1 cellular context compared by ENCODE assay signal in the genomic region with DNA sequence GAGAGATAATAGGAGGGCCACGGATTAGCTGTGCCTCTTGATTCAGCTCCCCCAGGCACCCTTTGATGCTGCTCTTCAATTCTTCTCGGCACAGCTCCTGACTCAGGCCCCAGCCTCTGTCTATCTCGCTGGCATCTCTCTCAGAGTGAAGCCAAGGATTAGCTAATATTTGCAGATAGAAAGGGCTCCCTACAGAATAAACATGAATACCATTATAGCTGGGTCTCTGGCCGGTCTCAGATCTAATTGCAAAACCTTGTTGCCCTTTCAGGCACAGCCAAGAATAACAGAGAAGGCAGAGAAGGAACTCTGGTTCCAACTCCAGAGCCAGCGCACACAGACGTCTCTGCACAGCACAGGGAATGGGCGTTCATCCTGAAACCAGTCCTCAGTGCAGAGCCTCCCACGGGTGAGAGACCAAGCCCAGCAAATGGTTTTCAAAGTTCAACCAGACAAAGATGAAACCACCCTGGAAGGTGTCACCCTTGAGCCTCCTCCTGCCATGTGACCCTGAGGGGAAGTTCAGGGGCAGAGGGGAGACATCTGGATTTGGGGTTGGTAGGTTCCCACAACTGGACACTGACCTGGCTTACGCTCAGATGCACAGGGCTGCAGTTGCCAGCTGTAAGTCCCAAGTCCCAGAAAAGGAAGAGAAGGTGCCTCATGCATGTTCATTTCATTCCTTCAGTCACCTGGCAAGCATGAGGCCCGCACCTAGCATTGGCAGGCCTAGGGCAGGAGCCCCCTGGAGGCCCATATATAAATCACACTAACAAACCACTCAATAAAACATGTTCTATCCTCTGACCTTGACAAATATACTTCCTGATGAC.
A peak's percentile ranks its signal among the peaks of the same experiment; 100 is the strongest.
TF ChIP-seq lines count a peak whose summit lies in the region.

No MANE protein-coding gene starts in this region.

TF ChIP-seq in HepG2, 621 proteins besides CTCF, POLR2A, EP300 and RAD21 (continued from another document):
- TF ChIP-seq TRAFD1 (CRISPR knock-in tag; IDR thresholded peaks at IDR 0.05; ENCODE audit: borderline replicate concordance) (no peak), ZNF562 (CRISPR knock-in tag; IDR thresholded peaks at IDR 0.05; ENCODE audit: borderline replicate concordance) (no peak), ATF7 (IDR thresholded peaks at IDR 0.05) (no peak), ATF7 (CRISPR knock-in tag; IDR thresholded peaks at IDR 0.05) (no peak), PATZ1 (CRISPR knock-in tag; IDR thresholded peaks at IDR 0.05) (peak; percentile 27; the same call in 1 of the 2 replicates), ZNF235 (CRISPR knock-in tag; IDR thresholded peaks at IDR 0.05; ENCODE audit: borderline replicate concordance) (no peak), ZNF589 (CRISPR knock-in tag; conservative IDR thresholded peaks at IDR 0.05) (no peak), HOXA3 (CRISPR knock-in tag; IDR thresholded peaks at IDR 0.05) (no peak), FOXA3 (CRISPR knock-in tag; IDR thresholded peaks at IDR 0.05) (no peak), CEBPG (CRISPR knock-in tag; IDR thresholded peaks at IDR 0.05) (peak; percentile 29; the same call in 1 of the 2 replicates), PLSCR1 (CRISPR knock-in tag; IDR thresholded peaks at IDR 0.05; ENCODE audit: borderline replicate concordance) (no peak), ZNF143 (CRISPR knock-in tag; IDR thresholded peaks at IDR 0.05) (no peak), SCMH1 (CRISPR knock-in tag; IDR thresholded peaks at IDR 0.05; ENCODE audit: borderline replicate concordance) (no peak), THYN1 (CRISPR knock-in tag; IDR thresholded peaks at IDR 0.05; ENCODE audit: borderline replicate concordance, low read depth) (no peak), NCOA2 (CRISPR knock-in tag; IDR thresholded peaks at IDR 0.05) (peak; percentile 31; the same call in 1 of the 2 replicates), XRCC5 (optimal IDR thresholded peaks at IDR 0.05; ENCODE audit: low read length) (peak; percentile 27), ZSCAN9 (CRISPR knock-in tag; IDR thresholded peaks at IDR 0.05; ENCODE audit: borderline replicate concordance) (no peak), NPAS2 (CRISPR knock-in tag; IDR thresholded peaks at IDR 0.05; ENCODE audit: borderline replicate concordance) (no peak)
- TF ChIP-seq, protein P1, sequence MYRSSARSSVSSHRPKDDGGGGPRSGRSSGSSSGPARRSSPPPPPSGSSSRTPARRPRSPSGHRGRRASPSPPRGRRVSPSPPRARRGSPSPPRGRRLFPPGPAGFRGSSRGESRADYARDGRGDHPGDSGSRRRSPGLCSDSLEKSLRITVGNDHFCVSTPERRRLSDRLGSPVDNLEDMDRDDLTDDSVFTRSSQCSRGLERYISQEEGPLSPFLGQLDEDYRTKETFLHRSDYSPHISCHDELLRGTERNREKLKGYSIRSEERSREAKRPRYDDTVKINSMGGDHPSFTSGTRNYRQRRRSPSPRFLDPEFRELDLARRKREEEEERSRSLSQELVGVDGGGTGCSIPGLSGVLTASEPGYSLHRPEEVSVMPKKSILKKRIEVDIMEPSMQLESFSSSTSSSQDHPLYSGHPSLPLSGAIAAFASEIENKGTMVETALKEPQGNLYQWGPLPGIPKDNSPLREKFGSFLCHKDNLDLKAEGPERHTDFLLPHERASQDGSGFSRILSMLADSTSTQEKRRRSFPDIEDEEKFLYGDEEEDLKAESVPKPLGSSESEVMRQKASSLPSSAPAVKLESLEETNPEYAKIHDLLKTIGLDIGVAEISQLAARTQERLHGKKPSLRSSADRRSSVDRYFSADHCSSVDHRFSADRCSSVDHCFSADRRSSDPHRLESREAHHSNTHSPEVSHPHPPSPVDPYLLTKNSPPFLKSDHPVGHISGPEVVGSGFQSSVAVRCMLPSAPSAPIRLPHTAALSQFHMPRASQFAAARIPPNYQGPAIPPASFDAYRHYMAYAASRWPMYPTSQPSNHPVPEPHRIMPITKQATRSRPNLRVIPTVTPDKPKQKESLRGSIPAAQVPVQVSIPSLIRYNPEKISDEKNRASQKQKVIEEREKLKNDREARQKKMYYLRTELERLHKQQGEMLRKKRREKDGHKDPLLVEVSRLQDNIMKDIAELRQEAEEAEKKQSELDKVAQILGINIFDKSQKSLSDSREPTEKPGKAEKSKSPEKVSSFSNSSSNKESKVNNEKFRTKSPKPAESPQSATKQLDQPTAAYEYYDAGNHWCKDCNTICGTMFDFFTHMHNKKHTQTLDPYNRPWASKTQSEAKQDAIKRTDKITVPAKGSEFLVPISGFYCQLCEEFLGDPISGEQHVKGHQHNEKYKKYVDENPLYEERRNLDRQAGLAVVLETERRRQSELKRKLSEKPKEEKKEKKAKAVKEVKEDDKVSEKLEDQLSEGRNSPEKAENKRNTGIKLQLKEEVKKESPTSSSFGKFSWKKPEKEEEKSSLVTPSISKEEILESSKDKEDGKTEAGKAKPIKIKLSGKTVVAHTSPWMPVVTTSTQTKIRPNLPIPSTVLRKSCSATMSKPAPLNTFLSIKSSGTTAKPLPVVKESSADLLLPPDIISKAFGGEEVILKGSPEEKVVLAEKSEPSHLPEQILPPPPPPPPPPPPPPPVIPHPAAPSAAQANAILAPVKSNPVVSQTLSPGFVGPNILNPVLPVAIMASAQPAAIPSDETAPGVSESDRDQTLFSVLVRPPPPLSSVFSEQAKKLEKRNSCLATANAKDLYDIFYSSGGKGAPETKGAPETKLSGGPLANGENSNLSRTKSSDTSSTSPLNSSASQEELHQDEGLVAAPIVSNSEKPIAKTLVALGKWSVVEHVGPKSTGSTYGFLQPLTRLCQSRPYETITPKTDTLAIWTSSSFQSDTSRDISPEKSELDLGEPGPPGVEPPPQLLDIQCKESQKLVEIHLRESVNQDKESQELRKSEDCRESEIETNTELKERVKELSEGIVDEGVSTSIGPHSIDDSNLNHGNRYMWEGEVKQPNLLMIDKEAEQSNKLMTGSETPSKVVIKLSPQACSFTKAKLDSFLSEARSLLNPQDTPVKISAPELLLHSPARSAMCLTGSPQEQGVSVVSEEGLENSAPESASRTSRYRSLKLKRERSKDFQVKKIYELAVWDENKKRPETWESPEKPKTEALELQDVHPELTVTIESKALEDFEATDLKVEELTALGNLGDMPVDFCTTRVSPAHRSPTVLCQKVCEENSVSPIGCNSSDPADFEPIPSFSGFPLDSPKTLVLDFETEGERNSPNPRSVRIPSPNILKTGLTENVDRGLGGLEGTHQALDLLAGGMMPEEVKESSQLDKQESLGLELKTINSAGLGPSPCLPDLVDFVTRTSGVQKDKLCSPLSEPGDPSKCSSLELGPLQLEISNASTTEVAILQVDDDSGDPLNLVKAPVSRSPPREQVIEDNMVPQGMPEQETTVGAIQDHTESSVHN (CRISPR knock-in tag; IDR thresholded peaks at IDR 0.05), result no peak
- TF ChIP-seq, protein P2, sequence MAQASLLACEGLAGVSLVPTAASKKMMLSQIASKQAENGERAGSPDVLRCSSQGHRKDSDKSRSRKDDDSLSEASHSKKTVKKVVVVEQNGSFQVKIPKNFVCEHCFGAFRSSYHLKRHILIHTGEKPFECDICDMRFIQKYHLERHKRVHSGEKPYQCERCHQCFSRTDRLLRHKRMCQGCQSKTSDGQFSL (CRISPR knock-in tag; IDR thresholded peaks at IDR 0.05), result no peak
- TF ChIP-seq, protein P3, sequence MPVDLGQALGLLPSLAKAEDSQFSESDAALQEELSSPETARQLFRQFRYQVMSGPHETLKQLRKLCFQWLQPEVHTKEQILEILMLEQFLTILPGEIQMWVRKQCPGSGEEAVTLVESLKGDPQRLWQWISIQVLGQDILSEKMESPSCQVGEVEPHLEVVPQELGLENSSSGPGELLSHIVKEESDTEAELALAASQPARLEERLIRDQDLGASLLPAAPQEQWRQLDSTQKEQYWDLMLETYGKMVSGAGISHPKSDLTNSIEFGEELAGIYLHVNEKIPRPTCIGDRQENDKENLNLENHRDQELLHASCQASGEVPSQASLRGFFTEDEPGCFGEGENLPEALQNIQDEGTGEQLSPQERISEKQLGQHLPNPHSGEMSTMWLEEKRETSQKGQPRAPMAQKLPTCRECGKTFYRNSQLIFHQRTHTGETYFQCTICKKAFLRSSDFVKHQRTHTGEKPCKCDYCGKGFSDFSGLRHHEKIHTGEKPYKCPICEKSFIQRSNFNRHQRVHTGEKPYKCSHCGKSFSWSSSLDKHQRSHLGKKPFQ (CRISPR knock-in tag; IDR thresholded peaks at IDR 0.05; ENCODE audit: insufficient replicate concordance), result no peak
